ENCODE assay signal across 12 cellular contexts in the genomic region with DNA sequence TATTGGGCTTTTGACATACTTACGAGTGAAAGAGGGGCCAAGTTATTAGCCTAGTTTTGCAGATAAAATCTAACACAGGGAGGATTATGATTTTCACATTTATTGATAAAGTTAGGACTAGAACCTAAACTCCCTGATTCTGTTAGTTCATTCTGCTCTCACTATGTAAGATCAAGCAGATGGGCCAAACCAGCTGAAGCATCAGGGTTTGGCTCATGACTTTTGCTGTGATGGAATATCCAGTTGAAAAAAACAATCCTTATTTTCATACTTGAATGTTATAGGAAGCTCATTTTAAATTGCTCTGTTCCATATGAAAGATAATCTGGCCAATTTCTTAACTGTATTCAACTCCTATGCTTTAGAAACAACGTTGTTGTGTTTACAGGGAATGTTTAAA. TPM values are rescaled to one million over a fixed set of nuclear protein-coding genes. Genes with fewer than 3 reads are reported as not detected.
DNase-seq lines count a peak whose midpoint lies in the region; ATAC-seq and TF ChIP-seq lines count a peak whose summit lies in the region.
"Had no signal": no experiment of that assay in that cellular context is flagged by ENCODE, and none has a peak within 500 bp of the region (broad histone marks: within the 10 kb centered on the region; RNA-seq: fewer than 3 reads in every experiment).

No MANE protein-coding gene starts in this region.

- peak overlapping the region; percentile 100 for H3K27ac Mint-ChIP-seq in activated CD8-positive, alpha-beta T cell treated with anti-CD3 and anti-CD28 coated beads for 36 hours

- H3K36me3 Mint-ChIP-seq in activated CD8-positive, alpha-beta T cell treated with anti-CD3 and anti-CD28 coated beads for 36 hours (ENCODE audit: low read depth): peaks cover 6% of the 10 kb centered on the region
- H3K36me3 Mint-ChIP-seq: CD14-positive monocyte had no signal

- TF ChIP-seq POLR2A in thyroid gland (IDR thresholded peaks at IDR 0.05): no peak

- H3K4me3 Mint-ChIP-seq in activated CD8-positive, alpha-beta T cell treated with anti-CD3 and anti-CD28 coated beads for 36 hours: no peak overlapping the region
- H3K4me3 Mint-ChIP-seq: CD14-positive monocyte had no signal

- H3K9me3 ChIP-seq in right atrium auricular region (no peaks in the 10 kb centered on the region), right cardiac atrium (ENCODE audit: control insufficient read depth, low read length) (no peaks in the 10 kb centered on the region), iPS-18a (ENCODE audit: control insufficient read depth, low read depth, low read length) (no peaks in the 10 kb centered on the region), thyroid gland (no peaks in the 10 kb centered on the region)
- H3K9me3 ChIP-seq: mucosa of descending colon had no signal

- peak overlapping the region; percentile 35 for H3K9ac ChIP-seq in iPS-18a (ENCODE audit: low read length)

- peak overlapping the region; percentile 36 to 44 for H3K27ac ChIP-seq in right atrium auricular region
- no peak overlapping the region for H3K27ac ChIP-seq in right cardiac atrium (ENCODE audit: low read length)
- H3K27ac ChIP-seq in iPS-18a (ENCODE audit: low read length): peak overlapping the region; percentile 59
- H3K27ac ChIP-seq in thyroid gland: peak overlapping the region; percentile 0 to 76 (median 62)

- H3K9me3 Mint-ChIP-seq in activated CD8-positive, alpha-beta T cell treated with anti-CD3 and anti-CD28 coated beads for 36 hours: no peaks in the 10 kb centered on the region
- H3K9me3 Mint-ChIP-seq: CD14-positive monocyte had no signal

- 53% methylated on average over 2 of the region's 2 CpGs for WGBS in right cardiac atrium
- WGBS in thyroid gland, 2 donors: 64 to 71% methylated on average over 2 of the region's 2 CpGs

- CTCF ChIA-PET in activated CD8-positive, alpha-beta T cell treated with anti-CD3 and anti-CD28 coated beads for 36 hours (lab: Charles Lee): interaction anchor here (0.7 to 1.5 kb wide), 3 partner anchors 19 to 243 kb away, joined by 3 read pairs; no protein-coding TSS in a partner anchor

- H3K4me3 ChIP-seq in right atrium auricular region: no peak overlapping the region
- H3K4me3 ChIP-seq in right cardiac atrium (ENCODE audit: low read length): no peak overlapping the region
- peak overlapping the region; percentile 29 for H3K4me3 ChIP-seq in iPS-18a (ENCODE audit: low read length)
- H3K4me3 ChIP-seq in thyroid gland (replicated peaks in 1 of 3): no peak overlapping the region
- H3K4me3 ChIP-seq: mucosa of descending colon had no signal

- intact Hi-C loops in right cardiac atrium (cut with DNase I) (loop anchor here in 1 of 4 donors (10.0 kb wide), 1 partner anchor 147 kb away; no protein-coding TSS in a partner anchor), thyroid gland (cut with DNase I) (no loop called here)
- intact Hi-C loops in activated CD8-positive, alpha-beta T cell treated with anti-CD3 and anti-CD28 coated beads for 36 hours (cut with micrococcal nuclease): no loop called here

- no peaks in the 10 kb centered on the region for H3K27me3 Mint-ChIP-seq in activated CD8-positive, alpha-beta T cell treated with anti-CD3 and anti-CD28 coated beads for 36 hours

- no peak for TF ChIP-seq CTCF in right atrium auricular region (IDR thresholded peaks at IDR 0.05)
- no peak for TF ChIP-seq CTCF in activated CD8-positive, alpha-beta T cell treated with anti-CD3 and anti-CD28 coated beads for 36 hours (IDR thresholded peaks at IDR 0.05)
- TF ChIP-seq CTCF in thyroid gland (IDR thresholded peaks at IDR 0.05): no peak

- ATAC-seq in right cardiac atrium (no peak), HG02884 (IDR thresholded peaks at IDR 0.05; ENCODE audit: unreplicated experiment) (no peak)
- ATAC-seq in activated CD8-positive, alpha-beta T cell treated with anti-CD3 and anti-CD28 coated beads for 36 hours: no peak

- H3K4me1 ChIP-seq in right atrium auricular region (peaks cover 0 to 14% of the 10 kb centered on the region in 2 donors), right cardiac atrium (ENCODE audit: control insufficient read depth, insufficient read depth, low read length) (no peaks in the 10 kb centered on the region), iPS-18a (ENCODE audit: control insufficient read depth, low read depth, low read length) (peaks cover 32% of the 10 kb centered on the region), thyroid gland (peaks cover 10 to 15% of the 10 kb centered on the region in 2 donors)

- POLR2A ChIA-PET in activated CD8-positive, alpha-beta T cell treated with anti-CD3 and anti-CD28 coated beads for 36 hours (lab: Charles Lee): interaction anchor here (5.7 kb wide), 1 partner anchor 19 kb away, joined by 45 read pairs; a partner anchor contains a TSS

- H3K27me3 ChIP-seq in right atrium auricular region: no peaks in the 10 kb centered on the region
- no peaks in the 10 kb centered on the region for H3K27me3 ChIP-seq in right cardiac atrium (ENCODE audit: control insufficient read depth, insufficient read depth)
- no peaks in the 10 kb centered on the region for H3K27me3 ChIP-seq in iPS-18a (ENCODE audit: control insufficient read depth, insufficient read depth, low read length)
- H3K27me3 ChIP-seq in thyroid gland: no peaks in the 10 kb centered on the region

- DNase-seq in right atrium auricular region (ENCODE audit: low spot score) (no peak), right cardiac atrium (no peak), thyroid gland (no peak), NCI-H345 treated with DMSO at 0.1 percent for 48 hours (lab: John Stamatoyannopoulos, UW; ENCODE audit: unreplicated experiment) (no peak), NCI-H2171 (lab: John Stamatoyannopoulos, UW) (no peak)
- no peak for DNase-seq in activated CD8-positive, alpha-beta T cell treated with anti-CD3 and anti-CD28 coated beads for 36 hours
- DNase-seq: mucosa of descending colon; stimulated activated CD4-positive, alpha-beta T cell treated with anti-CD3 and anti-CD28 coated beads, Interleukin-2, amount 100 ng/mL, for 24 hours; substantia nigra had no signal

- H3K4me1 Mint-ChIP-seq in activated CD8-positive, alpha-beta T cell treated with anti-CD3 and anti-CD28 coated beads for 36 hours (ENCODE audit: low read depth): peaks cover 84% of the 10 kb centered on the region

- no peaks in the 10 kb centered on the region for H3K36me3 ChIP-seq in right atrium auricular region
- no peaks in the 10 kb centered on the region for H3K36me3 ChIP-seq in iPS-18a (ENCODE audit: control insufficient read depth, low read depth, low read length)
- no peaks in the 10 kb centered on the region for H3K36me3 ChIP-seq in thyroid gland

RNA-seq across cellular contexts. Expression of a gene that starts 21.2 kb away (rescaled TPM):
- total RNA-seq in right atrium auricular region (100 to 1,000 TPM in 1 of 2 donors, 10 to 100 TPM in 1; 50.0 to 118 TPM), right cardiac atrium (10 to 100 TPM; 26.3 to 60.4 (median 50.0) TPM), thyroid gland (100 to 1,000 TPM in 2 of 4 donors, 10 to 100 TPM in 2; 52.2 to 142 (median 100) TPM)
- 21.3 TPM for polyA plus RNA-seq in right cardiac atrium
- total RNA-seq in activated CD8-positive, alpha-beta T cell treated with anti-CD3 and anti-CD28 coated beads for 36 hours: 100 to 1,000 TPM; 137 to 144 TPM
